In the genomic region with DNA sequence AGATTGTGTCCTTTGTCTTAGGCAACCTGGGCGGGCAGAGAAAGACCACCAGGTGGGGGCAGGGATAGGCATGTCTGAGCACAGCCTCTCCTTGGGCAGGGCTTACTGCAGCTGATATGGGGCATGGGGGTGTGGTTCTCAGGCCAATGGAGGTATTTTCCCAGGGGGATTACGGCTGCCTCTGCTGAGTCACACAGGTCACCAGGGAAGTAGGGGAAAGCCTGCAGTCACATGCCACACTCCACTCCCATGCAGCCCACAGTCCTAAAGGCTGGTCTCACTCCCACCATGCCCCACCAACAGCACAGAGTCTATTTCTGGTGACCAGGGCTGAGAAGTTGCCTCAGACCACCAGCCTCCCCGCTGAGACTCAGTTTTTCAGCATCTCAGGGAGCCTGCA, we compare ENCODE assay signal across 15 cellular contexts.
DNase-seq lines count a peak whose midpoint lies in the region; ATAC-seq, FAIRE-seq and TF ChIP-seq lines count a peak whose summit lies in the region.
"Had no signal": no experiment of that assay in that cellular context is flagged by ENCODE, and none has a peak within 500 bp of the region (broad histone marks: within the 10 kb centered on the region; RNA-seq: fewer than 3 reads in every experiment).

No MANE protein-coding gene starts in this region.

- H3K36me3 ChIP-seq in GM12878 (ENCODE audit: control insufficient read depth in 2 of 2, insufficient read depth in 2 of 2, low read length in 1 of 2) (no peaks in the 10 kb centered on the region), vagina (no peaks in the 10 kb centered on the region)

- RAD21 ChIA-PET in GM12878 (lab: Charles Lee; ENCODE audit: unreplicated experiment) = interaction anchor here (1.0 kb wide), 1 partner anchor 461 kb away, joined by 3 read pairs; no protein-coding TSS in a partner anchor

- no TSS peak for BruUV-seq in GM12878 (replicated peaks; lab: Mats Ljungman, UMichigan)

- in situ Hi-C loops in GM12878 (cut with MboI) = loop anchor here (10.0 kb wide), 1 partner anchor 463 kb away; a partner anchor contains a TSS

- TF ChIP-seq RAD21 in GM12878 (IDR thresholded peaks at IDR 0.05; ENCODE audit: insufficient read depth, low read depth, low read length) = no peak

- no peak for TF ChIP-seq EP300 in GM12878 (IDR thresholded peaks at IDR 0.05; ENCODE audit: borderline replicate concordance in 1 of 2, control insufficient read depth in 1 of 2, low read depth in 2 of 2, low read length in 2 of 2)

- DNase-seq in GM12878 (ENCODE audit: low read depth, low spot score) = peak; percentile 34
- no peak for DNase-seq in vagina (ENCODE audit: extremely low spot score in 2 of 2)
- no peak for DNase-seq in dorsolateral prefrontal cortex
- DNase-seq in nucleus accumbens (lab: John Stamatoyannopoulos, UW) = no peak
- DNase-seq: activated CD4-positive, alpha-beta T cell treated with anti-CD3 and anti-CD28 coated beads for 48 hours; anterior cingulate cortex; effector CD8-positive, alpha-beta T cell; kidney; stimulated activated CD4-positive, alpha-beta T cell treated with anti-CD3 and anti-CD28 coated beads, Interleukin-4, amount 100 ng/mL, for 1 hour; stimulated activated naive CD4-positive, alpha-beta T cell; T-helper 1 cell had no signal

- H3K9ac ChIP-seq in GM12878 (ENCODE audit: control insufficient read depth, insufficient read depth, low read length) = no peak overlapping the region

- H3K27ac ChIP-seq in GM12878 (ENCODE audit: control insufficient read depth, insufficient read depth) = no peak overlapping the region
- no peak overlapping the region for H3K27ac ChIP-seq in vagina
- H3K27ac ChIP-seq in dorsolateral prefrontal cortex = no peak overlapping the region

- WGBS in GM12878 (ENCODE audit: insufficient coverage, insufficient replicate concordance, low lambda C conversion rate, missing lambda C conversion rate) = 2% methylated on average over 3 of the region's 3 CpGs

- H3K4me1 ChIP-seq in GM12878 (ENCODE audit: control insufficient read depth, insufficient read depth, low read length) (no peaks in the 10 kb centered on the region), vagina (no peaks in the 10 kb centered on the region)

- no peak for TF ChIP-seq POLR2A in GM12878 (IDR thresholded peaks at IDR 0.05; ENCODE audit: low read depth, low read length)
- no peak for TF ChIP-seq POLR2A in vagina (IDR thresholded peaks at IDR 0.05)

- H3K27me3 ChIP-seq in GM12878 (replicated peaks in 1 of 2; ENCODE audit: control insufficient read depth in 2 of 2, insufficient read depth in 2 of 2, low read length in 1 of 2) = no peaks in the 10 kb centered on the region
- H3K27me3 ChIP-seq in vagina = no peaks in the 10 kb centered on the region
- no peaks in the 10 kb centered on the region for H3K27me3 ChIP-seq in dorsolateral prefrontal cortex

- no peak for FAIRE-seq in GM12878 (lab: Jason Lieb, UNC)
- FAIRE-seq: kidney had no signal

- no peaks in the 10 kb centered on the region for H4K20me1 ChIP-seq in GM12878 (ENCODE audit: control insufficient read depth, insufficient read depth)

- POLR2A ChIA-PET in GM12878 (lab: Charles Lee) = no interaction called here

- H3K4me3 ChIP-seq in GM12878 (no peak overlapping the region), vagina (no peak overlapping the region), dorsolateral prefrontal cortex (no peak overlapping the region)

- CTCF ChIA-PET in GM12878 (lab: Yijun Ruan, JAX) = interaction anchor here (1.1 kb wide), 1 partner anchor 30 kb away, joined by 3 read pairs; no protein-coding TSS in a partner anchor

- SMC1A ChIA-PET in GM12878 (lab: Charles Lee; ENCODE audit: uncharacterized antibody, unreplicated experiment) = no interaction called here

- ATAC-seq in GM18502 (IDR thresholded peaks at IDR 0.05; ENCODE audit: poor library complexity, unreplicated experiment) (peak; percentile 64), GM21447 (IDR thresholded peaks at IDR 0.05; ENCODE audit: unreplicated experiment) (peak; percentile 52), HG02981 (IDR thresholded peaks at IDR 0.05; ENCODE audit: unreplicated experiment) (peak; percentile 50), GM12878 (peak; percentile 90), HG03175 (IDR thresholded peaks at IDR 0.05; ENCODE audit: unreplicated experiment) (no peak)

- no peaks in the 10 kb centered on the region for H3K79me2 ChIP-seq in GM12878 (ENCODE audit: control insufficient read depth, insufficient read depth, low read length)

- TF ChIP-seq CTCF in GM12878 (IDR thresholded peaks at IDR 0.05 in 2 of 3, conservative IDR thresholded peaks at IDR 0.05 in 1 of 3; ENCODE audit: control insufficient read depth in 2 of 3, extremely low read depth in 1 of 3, insufficient read depth in 1 of 3, low read depth in 3 of 3, low read length in 3 of 3) = no peak
- no peak for TF ChIP-seq CTCF in vagina (IDR thresholded peaks at IDR 0.05)
- no peak for TF ChIP-seq CTCF in dorsolateral prefrontal cortex (IDR thresholded peaks at IDR 0.05 in 54 of 56, conservative IDR thresholded peaks at IDR 0.05 in 2 of 56; ENCODE audit: low read depth in 1 of 56, partially characterized antibody in 56 of 56)

- peaks cover 5% of the 10 kb centered on the region; the same call in 2 of the 3 replicates for H3K9me3 ChIP-seq in GM12878 (replicated peaks; ENCODE audit: control insufficient read depth, insufficient read depth, low read length)
- H3K9me3 ChIP-seq in vagina = no peaks in the 10 kb centered on the region

- no peak overlapping the region for H3K4me2 ChIP-seq in GM12878 (ENCODE audit: control insufficient read depth, insufficient read depth)

- intact Hi-C loops in GM12878 (cut with micrococcal nuclease; ENCODE audit: unreplicated experiment) (no loop called here), vagina (cut with DNase I) (no loop called here), dorsolateral prefrontal cortex (cut with DNase I) (no loop called here)

- peak overlapping the region; percentile 47 for H2AFZ ChIP-seq in GM12878 (ENCODE audit: control insufficient read depth, low read depth, low read length)

TF ChIP-seq in GM12878, 131 proteins besides CTCF, POLR2A, EP300 and RAD21 (continues in another document):
- TF ChIP-seq IKZF1 (conservative IDR thresholded peaks at IDR 0.05) = 0 out of 2 replicates have a peak, but pooled peaks have one; percentile 20
- TF ChIP-seq MEF2B (IDR thresholded peaks at IDR 0.05; ENCODE audit: partially characterized antibody, poor library complexity, severe bottlenecking) = peak; percentile 92
- TF ChIP-seq, protein P1, sequence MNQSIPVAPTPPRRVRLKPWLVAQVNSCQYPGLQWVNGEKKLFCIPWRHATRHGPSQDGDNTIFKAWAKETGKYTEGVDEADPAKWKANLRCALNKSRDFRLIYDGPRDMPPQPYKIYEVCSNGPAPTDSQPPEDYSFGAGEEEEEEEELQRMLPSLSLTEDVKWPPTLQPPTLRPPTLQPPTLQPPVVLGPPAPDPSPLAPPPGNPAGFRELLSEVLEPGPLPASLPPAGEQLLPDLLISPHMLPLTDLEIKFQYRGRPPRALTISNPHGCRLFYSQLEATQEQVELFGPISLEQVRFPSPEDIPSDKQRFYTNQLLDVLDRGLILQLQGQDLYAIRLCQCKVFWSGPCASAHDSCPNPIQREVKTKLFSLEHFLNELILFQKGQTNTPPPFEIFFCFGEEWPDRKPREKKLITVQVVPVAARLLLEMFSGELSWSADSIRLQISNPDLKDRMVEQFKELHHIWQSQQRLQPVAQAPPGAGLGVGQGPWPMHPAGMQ (IDR thresholded peaks at IDR 0.05; ENCODE audit: borderline replicate concordance) = no peak
- TF ChIP-seq HDGF (IDR thresholded peaks at IDR 0.05) = no peak
- peak; percentile 37 for TF ChIP-seq RELA (IDR thresholded peaks at IDR 0.05; ENCODE audit: borderline replicate concordance, partially characterized antibody)
- TF ChIP-seq IRF4 (IDR thresholded peaks at IDR 0.05; ENCODE audit: low read depth, low read length) = 0 out of 2 replicates have a peak, but pooled peaks have one; percentile 22
- TF ChIP-seq SP1 (IDR thresholded peaks at IDR 0.05; ENCODE audit: low read depth, low read length) = no peak
- TF ChIP-seq, protein P2, sequence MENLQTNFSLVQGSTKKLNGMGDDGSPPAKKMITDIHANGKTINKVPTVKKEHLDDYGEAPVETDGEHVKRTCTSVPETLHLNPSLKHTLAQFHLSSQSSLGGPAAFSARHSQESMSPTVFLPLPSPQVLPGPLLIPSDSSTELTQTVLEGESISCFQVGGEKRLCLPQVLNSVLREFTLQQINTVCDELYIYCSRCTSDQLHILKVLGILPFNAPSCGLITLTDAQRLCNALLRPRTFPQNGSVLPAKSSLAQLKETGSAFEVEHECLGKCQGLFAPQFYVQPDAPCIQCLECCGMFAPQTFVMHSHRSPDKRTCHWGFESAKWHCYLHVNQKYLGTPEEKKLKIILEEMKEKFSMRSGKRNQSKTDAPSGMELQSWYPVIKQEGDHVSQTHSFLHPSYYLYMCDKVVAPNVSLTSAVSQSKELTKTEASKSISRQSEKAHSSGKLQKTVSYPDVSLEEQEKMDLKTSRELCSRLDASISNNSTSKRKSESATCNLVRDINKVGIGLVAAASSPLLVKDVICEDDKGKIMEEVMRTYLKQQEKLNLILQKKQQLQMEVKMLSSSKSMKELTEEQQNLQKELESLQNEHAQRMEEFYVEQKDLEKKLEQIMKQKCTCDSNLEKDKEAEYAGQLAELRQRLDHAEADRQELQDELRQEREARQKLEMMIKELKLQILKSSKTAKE (IDR thresholded peaks at IDR 0.05; ENCODE audit: low read depth, poor library complexity, severe bottlenecking) = no peak
- TF ChIP-seq, protein P3, sequence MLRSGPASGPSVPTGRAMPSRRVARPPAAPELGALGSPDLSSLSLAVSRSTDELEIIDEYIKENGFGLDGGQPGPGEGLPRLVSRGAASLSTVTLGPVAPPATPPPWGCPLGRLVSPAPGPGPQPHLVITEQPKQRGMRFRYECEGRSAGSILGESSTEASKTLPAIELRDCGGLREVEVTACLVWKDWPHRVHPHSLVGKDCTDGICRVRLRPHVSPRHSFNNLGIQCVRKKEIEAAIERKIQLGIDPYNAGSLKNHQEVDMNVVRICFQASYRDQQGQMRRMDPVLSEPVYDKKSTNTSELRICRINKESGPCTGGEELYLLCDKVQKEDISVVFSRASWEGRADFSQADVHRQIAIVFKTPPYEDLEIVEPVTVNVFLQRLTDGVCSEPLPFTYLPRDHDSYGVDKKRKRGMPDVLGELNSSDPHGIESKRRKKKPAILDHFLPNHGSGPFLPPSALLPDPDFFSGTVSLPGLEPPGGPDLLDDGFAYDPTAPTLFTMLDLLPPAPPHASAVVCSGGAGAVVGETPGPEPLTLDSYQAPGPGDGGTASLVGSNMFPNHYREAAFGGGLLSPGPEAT (IDR thresholded peaks at IDR 0.05; ENCODE audit: low read depth) = peak; percentile 24; the same call in 1 of the 2 replicates
